Comparison of ENCODE assay signal across 14 cellular contexts in genomic region chr13:42064259-42064658, GRCh38. TPM values are rescaled to one million over a fixed set of nuclear protein-coding genes. Genes with fewer than 3 reads are reported as not detected.
DNase-seq lines count a peak whose midpoint lies in the region; ATAC-seq and TF ChIP-seq lines count a peak whose summit lies in the region.
"Had no signal": no experiment of that assay in that cellular context is flagged by ENCODE, and none has a peak within 500 bp of the region (broad histone marks: within the 10 kb centered on the region; RNA-seq: fewer than 3 reads in every experiment).

No MANE protein-coding gene starts in this region.

- no peak overlapping the region for H3K4me3 ChIP-seq in epithelial cell of esophagus (ENCODE audit: low read length)
- H3K4me3 ChIP-seq in adrenal gland = no peak overlapping the region

- no peaks in the 10 kb centered on the region for H3K27me3 ChIP-seq in adrenal gland

- no peak overlapping the region for H3K27ac ChIP-seq in adrenal gland

- intact Hi-C loops in adrenal gland (cut with DNase I) = no loop called here

- no peak for TF ChIP-seq POLR2A in adrenal gland (IDR thresholded peaks at IDR 0.05)

- TF ChIP-seq CTCF in epithelial cell of esophagus (IDR thresholded peaks at IDR 0.05; ENCODE audit: insufficient read depth, low read depth, low read length, missing control alignments) (no peak), omental fat pad (IDR thresholded peaks at IDR 0.05) (no peak), adrenal gland (IDR thresholded peaks at IDR 0.05) (no peak)

- no peaks in the 10 kb centered on the region for H3K9me3 ChIP-seq in adrenal gland (replicated peaks in 1 of 3)

- whole genome bisulfite sequencing in adrenal gland, 4 donors = 78 to 82% (median 80%) methylated on average over 6 of the region's 6 CpGs

- DNase-seq in H4 (ENCODE audit: low spot score) (peak; percentile 18), NCI-H2196 treated with DMSO at 0.1 percent for 48 hours (lab: John Stamatoyannopoulos, UW; ENCODE audit: unreplicated experiment) (peak; percentile 0), epithelial cell of esophagus (ENCODE audit: low read depth) (peak; percentile 60), omental fat pad (ENCODE audit: low spot score) (no peak), NAMALWA (ENCODE audit: low spot score) (no peak), adrenal gland (no peak)
- DNase-seq: activated CD4-positive, alpha-beta memory T cell treated with anti-CD3 and anti-CD28 coated beads for 36 hours; activated effector memory CD4-positive, alpha-beta T cell treated with Interleukin-2 at 50 U/mL for 16 hours; CD4-positive, CD25-positive, alpha-beta regulatory T cell; GDM1; NCI-H510A; stimulated activated naive CD4-positive, alpha-beta T cell; T1000 had no signal

- no peaks in the 10 kb centered on the region for H3K4me1 ChIP-seq in adrenal gland (replicated peaks in 1 of 2)

- ATAC-seq in omental fat pad (ENCODE audit: low FRiP score) (peak; percentile 54), GM18870 (IDR thresholded peaks at IDR 0.05; ENCODE audit: unreplicated experiment) (no peak)

- no peaks in the 10 kb centered on the region for H3K36me3 ChIP-seq in adrenal gland (replicated peaks in 1 of 2)

RNA-seq across cellular contexts. Expression of gene DGKH, which starts 15.8 kb away (rescaled TPM):
- total RNA-seq in H4 (2014; rRNA removed; shearing (Covaris generic)) = 2.7 and 3.3 TPM in 2 replicates
- total RNA-seq in omental fat pad (10 to 100 TPM in 3 of 4 donors, 1 to 10 TPM in 1; 9.7 to 24.7 (median 17.6) TPM), adrenal gland (1 to 10 TPM; 1.1 to 7.1 (median 4.7) TPM)
- 1 to 10 TPM in 1 of 3 donors, under 1 TPM in 2; 0.81 to 1.2 (median 0.88) TPM for polyA plus RNA-seq in adrenal gland

Comparison
In these comparisons a context has a peak if more than half of its experiments do, and no peak if none do; other contexts are left out.
1. DNase-seq: peak in H4 (single experiment), NCI-H2196 treated with DMSO at 0.1 percent for 48 hours (single experiment) and epithelial cell of esophagus (single experiment); none in omental fat pad (single experiment), NAMALWA (single experiment) and adrenal gland (0 of 7).